In the genomic region with DNA sequence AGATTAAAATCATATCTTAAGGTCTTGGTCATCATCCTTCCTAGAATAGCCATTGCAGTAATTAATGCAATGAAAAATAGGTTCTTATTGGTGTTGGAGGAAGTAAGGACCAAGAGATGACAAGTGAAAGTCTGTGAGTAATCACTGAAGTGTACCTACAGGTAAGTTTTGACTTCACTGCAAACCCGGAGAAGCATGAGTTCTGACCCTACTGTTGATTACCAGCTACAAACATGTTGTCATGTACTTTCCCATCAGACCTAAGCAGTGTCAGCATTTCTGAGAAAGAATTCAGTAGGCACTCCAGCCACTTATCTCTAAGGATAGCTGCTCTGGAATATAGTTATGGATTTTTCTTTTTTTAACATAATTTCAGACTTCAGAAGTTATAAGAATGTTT, we compare ENCODE assay signal across 11 cellular contexts.
"Had no signal": no experiment of that assay in that cellular context is flagged by ENCODE, and none has a peak within 500 bp of the region (broad histone marks: within the 10 kb centered on the region; RNA-seq: fewer than 3 reads in every experiment).

No MANE protein-coding gene starts in this region.

- H3K4me1 ChIP-seq: psoas muscle had no signal

- H3K9me3 ChIP-seq: esophagus muscularis mucosa, psoas muscle had no signal

- FAIRE-seq: endometrium, urothelium cell line had no signal

- H3K27ac Mint-ChIP-seq: activated CD4-positive, alpha-beta memory T cell treated with anti-CD3 and anti-CD28 coated beads for 36 hours had no signal

- H3K27me3 ChIP-seq: cardiac muscle cell, esophagus muscularis mucosa had no signal

- H3K9me3 Mint-ChIP-seq: activated CD4-positive, alpha-beta memory T cell treated with anti-CD3 and anti-CD28 coated beads for 36 hours had no signal

- DNase-seq: activated CD4-positive, alpha-beta memory T cell treated with anti-CD3 and anti-CD28 coated beads for 36 hours; activated CD4-positive, CD25-positive, alpha-beta regulatory T cell treated with anti-CD3 and anti-CD28 coated beads, Interleukin-2, amount 50 U/mL, for 72 hours; activated naive CD4-positive, alpha-beta T cell; activated T-cell treated with anti-CD3 and anti-CD28 coated beads, Interleukin-2, amount 50 U/mL, for 48 hours; glutamatergic neuron; psoas muscle; stimulated activated CD4-positive, alpha-beta T cell treated with anti-CD3 and anti-CD28 coated beads, Interleukin-2, amount 100 ng/mL, for 48 hours had no signal

- H3K4me3 ChIP-seq: cardiac muscle cell, esophagus muscularis mucosa, psoas muscle had no signal

- H3K36me3 ChIP-seq: cardiac muscle cell, esophagus muscularis mucosa had no signal

- ATAC-seq: psoas muscle had no signal

- H3K27me3 Mint-ChIP-seq: activated CD4-positive, alpha-beta memory T cell treated with anti-CD3 and anti-CD28 coated beads for 36 hours had no signal

- H3K4me3 Mint-ChIP-seq: activated CD4-positive, alpha-beta memory T cell treated with anti-CD3 and anti-CD28 coated beads for 36 hours had no signal

- H3K27ac ChIP-seq: cardiac muscle cell, esophagus muscularis mucosa, psoas muscle had no signal
